27 cellular contexts compared by ENCODE assay signal in genomic region chr1:20705356-20705755, GRCh38. TPM values are rescaled to one million over a fixed set of nuclear protein-coding genes. Genes with fewer than 3 reads are reported as not detected.
DNase-seq lines count a peak whose midpoint lies in the region; ATAC-seq, FAIRE-seq and TF ChIP-seq lines count a peak whose summit lies in the region.
"Had no signal": no experiment of that assay in that cellular context is flagged by ENCODE, and none has a peak within 500 bp of the region (broad histone marks: within the 10 kb centered on the region; RNA-seq: fewer than 3 reads in every experiment).

No MANE protein-coding gene starts in this region.

- H3K27ac ChIP-seq in right lobe of liver: no peak overlapping the region
- no peak overlapping the region for H3K27ac ChIP-seq in HepG2 (ENCODE audit: extremely low read length, insufficient read depth, low read length)
- H3K27ac ChIP-seq: adrenal gland, brain microvascular endothelial cell, neutrophil, Peyer's patch, tibial artery had no signal

- no peak overlapping the region for H2AFZ ChIP-seq in HepG2 (ENCODE audit: low read length)

- DNase-seq in right lobe of liver (no peak), HepG2 (ENCODE audit: low spot score) (no peak), T-helper 17 cell (no peak), inferior parietal cortex (ENCODE audit: extremely low spot score) (peak; percentile 17), CD14-positive monocyte (ENCODE audit: low spot score) (no peak), mesenteric fat pad (ENCODE audit: low spot score) (no peak), mucosa of descending colon (no peak)
- DNase-seq: activated CD4-positive, alpha-beta T cell treated with anti-CD3 and anti-CD28 coated beads for 4 hours; activated CD8-positive, alpha-beta T cell treated with anti-CD3 and anti-CD28 coated beads, Interleukin-2, amount 10 ng/mL, durations not matched to agents 7 days and 5 days; activated naive CD4-positive, alpha-beta T cell treated with anti-CD3 and anti-CD28 coated beads, Interleukin-2, amount 10 ng/mL, durations not matched to agents 7 days and 5 days; adrenal gland; BE2C; brain microvascular endothelial cell; DMS53; H7; left colon; mammary epithelial cell; NCI-H146; NCI-H526; Peyer's patch; SHP77 treated with DMSO at 0.1 percent for 48 hours; stimulated activated CD4-positive, alpha-beta T cell treated with anti-CD3 and anti-CD28 coated beads, Interleukin-4, amount 100 ng/mL, for 4 hours; tibial artery had no signal

- H3K4me3 ChIP-seq in right lobe of liver (no peak overlapping the region), HepG2 (replicated peaks in 1 of 3; ENCODE audit: insufficient read depth in 1 of 3, low read depth in 2 of 3, low read length in 3 of 3) (no peak overlapping the region), mucosa of descending colon (no peak overlapping the region)
- H3K4me3 ChIP-seq: adrenal gland, Peyer's patch, tibial artery had no signal

- no peaks in the 10 kb centered on the region for H3K36me3 ChIP-seq in right lobe of liver
- no peaks in the 10 kb centered on the region for H3K36me3 ChIP-seq in HepG2 (replicated peaks in 1 of 2; ENCODE audit: control insufficient read depth in 1 of 2, insufficient read depth in 2 of 2, low read length in 2 of 2)
- H3K36me3 ChIP-seq in mucosa of descending colon (ENCODE audit: low read depth): no peaks in the 10 kb centered on the region
- H3K36me3 ChIP-seq: adrenal gland, BE2C, brain microvascular endothelial cell, neutrophil, Peyer's patch, tibial artery had no signal

- no peak for TF ChIP-seq EP300 in HepG2 (IDR thresholded peaks at IDR 0.05; ENCODE audit: low read depth in 2 of 2, low read length in 2 of 2)
- TF ChIP-seq EP300 in HepG2 (CRISPR knock-in tag; IDR thresholded peaks at IDR 0.05; ENCODE audit: borderline replicate concordance): no peak

- no TSS peak for BruUV-seq in HepG2 (replicated peaks; lab: Mats Ljungman, UMichigan)

- intact Hi-C loops in right lobe of liver (cut with DNase I) (no loop called here), HepG2 (cut with micrococcal nuclease; ENCODE audit: unreplicated experiment) (no loop called here), CD14-positive monocyte (cut with micrococcal nuclease) (no loop called here), mucosa of descending colon (cut with DNase I, micrococcal nuclease) (no loop called here)

- CTCF ChIA-PET in HepG2 (lab: Yijun Ruan, JAX; ENCODE audit: low intra/inter-chr PET ratio, low total read pairs): no interaction called here

- no peak overlapping the region for H3K4me3 Mint-ChIP-seq in T-helper 17 cell
- no peak overlapping the region for H3K4me3 Mint-ChIP-seq in CD14-positive monocyte
- H3K4me3 Mint-ChIP-seq: activated CD8-positive, alpha-beta T cell treated with anti-CD3 and anti-CD28 coated beads, Interleukin-2, amount 10 ng/mL, durations not matched to agents 7 days and 5 days; activated naive CD4-positive, alpha-beta T cell treated with anti-CD3 and anti-CD28 coated beads, Interleukin-2, amount 10 ng/mL, durations not matched to agents 7 days and 5 days had no signal

- TF ChIP-seq CTCF in right lobe of liver (IDR thresholded peaks at IDR 0.05) (no peak), HepG2 (CRISPR knock-in tag; IDR thresholded peaks at IDR 0.05) (no peak), CD14-positive monocyte (IDR thresholded peaks at IDR 0.05) (no peak), mucosa of descending colon (IDR thresholded peaks at IDR 0.05) (no peak)

- H3K4me1 ChIP-seq in right lobe of liver: no peaks in the 10 kb centered on the region
- H3K4me1 ChIP-seq in HepG2 (ENCODE audit: insufficient read depth, low read length): peaks cover 39% of the 10 kb centered on the region
- no peaks in the 10 kb centered on the region for H3K4me1 ChIP-seq in mucosa of descending colon (ENCODE audit: low read depth)
- H3K4me1 ChIP-seq: adrenal gland, BE2C, Peyer's patch, tibial artery had no signal

- H3K9me3 ChIP-seq in right lobe of liver: no peaks in the 10 kb centered on the region
- H3K9me3 ChIP-seq in HepG2 (ENCODE audit: low read length): no peaks in the 10 kb centered on the region
- H3K9me3 ChIP-seq in T-helper 17 cell (ENCODE audit: control insufficient read depth, low read length, poor library complexity, severe bottlenecking): no peaks in the 10 kb centered on the region
- H3K9me3 ChIP-seq in mucosa of descending colon: no peaks in the 10 kb centered on the region
- H3K9me3 ChIP-seq: adrenal gland, BE2C, neutrophil, Peyer's patch, tibial artery had no signal

- peaks cover 3% of the 10 kb centered on the region for H3K36me3 Mint-ChIP-seq in T-helper 17 cell (ENCODE audit: low read depth)
- no peaks in the 10 kb centered on the region for H3K36me3 Mint-ChIP-seq in CD14-positive monocyte
- H3K36me3 Mint-ChIP-seq: activated naive CD4-positive, alpha-beta T cell treated with anti-CD3 and anti-CD28 coated beads, Interleukin-2, amount 10 ng/mL, durations not matched to agents 7 days and 5 days had no signal

- no peak overlapping the region for H3K9ac ChIP-seq in HepG2 (ENCODE audit: insufficient read depth, low read depth, low read length)

- no peak for FAIRE-seq in HepG2 (lab: Jason Lieb, UNC)
- FAIRE-seq: GM12891 had no signal

- no peaks in the 10 kb centered on the region for H4K20me1 ChIP-seq in HepG2 (ENCODE audit: insufficient read depth, low read length)

- H3K79me2 ChIP-seq in HepG2 (ENCODE audit: insufficient read depth, low read length): no peaks in the 10 kb centered on the region

- no peak for TF ChIP-seq RAD21 in HepG2 (CRISPR knock-in tag; IDR thresholded peaks at IDR 0.05)

- peaks cover 9% of the 10 kb centered on the region for H3K27me3 Mint-ChIP-seq in T-helper 17 cell
- H3K27me3 Mint-ChIP-seq in CD14-positive monocyte (ENCODE audit: low read depth in 3 of 3): peaks cover 9 to 11% (median 10%) of the 10 kb centered on the region in 3 donors

- H3K27me3 ChIP-seq in right lobe of liver (no peaks in the 10 kb centered on the region), HepG2 (ENCODE audit: control insufficient read depth in 1 of 2, insufficient read depth in 2 of 2, low read length in 2 of 2) (0 out of 5 replicates have a peak, but pooled peaks cover 0 to 9% of the 10 kb centered on the region in 2 experiments)
- H3K27me3 ChIP-seq: adrenal gland, BE2C, brain microvascular endothelial cell, neutrophil, Peyer's patch had no signal

- H3K27ac Mint-ChIP-seq in T-helper 17 cell (no peak overlapping the region), CD14-positive monocyte (no peak overlapping the region)
- H3K27ac Mint-ChIP-seq: activated CD8-positive, alpha-beta T cell treated with anti-CD3 and anti-CD28 coated beads, Interleukin-2, amount 10 ng/mL, durations not matched to agents 7 days and 5 days; activated naive CD4-positive, alpha-beta T cell treated with anti-CD3 and anti-CD28 coated beads, Interleukin-2, amount 10 ng/mL, durations not matched to agents 7 days and 5 days had no signal

- H3K4me2 ChIP-seq in HepG2 (ENCODE audit: low read depth, low read length): no peak overlapping the region

- H3K4me1 Mint-ChIP-seq in T-helper 17 cell: peaks cover 2% of the 10 kb centered on the region
- H3K4me1 Mint-ChIP-seq in CD14-positive monocyte: no peaks in the 10 kb centered on the region
- H3K4me1 Mint-ChIP-seq: activated naive CD4-positive, alpha-beta T cell treated with anti-CD3 and anti-CD28 coated beads, Interleukin-2, amount 10 ng/mL, durations not matched to agents 7 days and 5 days had no signal

- peaks cover 0 to 2% (median 0%) of the 10 kb centered on the region in 7 donors for H3K9me3 Mint-ChIP-seq in CD14-positive monocyte
- H3K9me3 Mint-ChIP-seq: activated naive CD4-positive, alpha-beta T cell treated with anti-CD3 and anti-CD28 coated beads, Interleukin-2, amount 10 ng/mL, durations not matched to agents 7 days and 5 days had no signal

- no peak for TF ChIP-seq POLR2A in right lobe of liver (IDR thresholded peaks at IDR 0.05)
- no peak for TF ChIP-seq POLR2A in HepG2 (IDR thresholded peaks at IDR 0.05; ENCODE audit: insufficient read depth in 1 of 2, low read depth in 2 of 2, low read length in 2 of 2)

- 85% methylated on average over 10 of the region's 12 CpGs for WGBS in right lobe of liver (ENCODE audit: insufficient coverage, low coverage, low lambda C conversion rate, missing lambda C conversion rate)
- WGBS in HepG2 (ENCODE audit: low lambda C conversion rate): 76% methylated on average over 12 of the region's 12 CpGs

- POLR2A ChIA-PET in HepG2 (lab: Yijun Ruan, JAX): interaction anchor here (1.2 kb wide), 1 partner anchor 27 kb away, joined by 3 read pairs; the partner anchor contains the start of gene SH2D5

- in situ Hi-C loops in HepG2 (cut with HindIII; ENCODE audit: extremely low pct_ligation_motif_present, low pct_unique_long_range_greater_than_20kb): no loop called here

- ATAC-seq in right lobe of liver (peak in 3 of 4 donors; percentile 24 to 61 (median 31)), HepG2 (no peak), T-helper 17 cell (peak; percentile 36), mucosa of descending colon (no peak), GM18858 (IDR thresholded peaks at IDR 0.05; ENCODE audit: unreplicated experiment) (no peak)
- ATAC-seq: activated CD8-positive, alpha-beta T cell treated with anti-CD3 and anti-CD28 coated beads, Interleukin-2, amount 10 ng/mL, durations not matched to agents 7 days and 5 days; left colon; sciatic nerve had no signal

RNA-seq across cellular contexts. Expression of gene KIF17, which starts 12.5 kb away (rescaled TPM):
- total RNA-seq in right lobe of liver: 1 to 10 TPM; 1.0 to 3.2 (median 1.3) TPM
- 0.24 and 0.25 TPM in 2 replicates for total RNA-seq in HepG2 (2016; rRNA removed; fragmentation: Illumina TruSeq; extraction: Trizol)
- not detected in 2 replicates for total RNA-seq in HepG2 (2016; cell fraction: cytosol; rRNA removed; fragmentation: Illumina TruSeq; extraction: Trizol; ENCODE audit: low read depth)
- 0.13 and 0.27 TPM in 2 replicates for total RNA-seq in HepG2 (2016; cell fraction: insoluble cytoplasmic fraction; rRNA removed; fragmentation: Illumina TruSeq; extraction: Trizol)
- 0.34 TPM in 1 of 2 replicates, not detected in the other for total RNA-seq in HepG2 (2016; cell fraction: membrane; rRNA removed; fragmentation: Illumina TruSeq; extraction: Trizol)
- 0.16 TPM in 1 of 2 replicates, not detected in the other for total RNA-seq in HepG2 (2016; cell fraction: nucleus; rRNA removed; fragmentation: Illumina TruSeq; extraction: Trizol)
- 0.44 and 0.52 TPM in 2 replicates for polyA plus RNA-seq in HepG2 (2011; rRNA removed)
- 0.27 and 0.36 TPM in 2 replicates for polyA plus RNA-seq in HepG2 (2011; cell fraction: cytosol; rRNA removed)
- polyA plus RNA-seq in HepG2 (2011; cell fraction: nucleus; rRNA removed): 0.63 and 0.69 TPM in 2 replicates
- polyA plus RNA-seq in HepG2 (2012): 0.35 and 0.60 TPM in 2 replicates
- polyA plus RNA-seq in HepG2 (2016; cell fraction: cytosol; fragmentation: Illumina TruSeq; extraction: Trizol; ENCODE audit: low read depth): 0.11 and 0.24 TPM in 2 replicates
- polyA plus RNA-seq in HepG2 (2016; cell fraction: insoluble cytoplasmic fraction; fragmentation: Illumina TruSeq; extraction: Trizol; ENCODE audit: low read depth): 0.21 TPM in 1 of 2 replicates, not detected in the other
- polyA plus RNA-seq in HepG2 (2016; cell fraction: membrane; fragmentation: Illumina TruSeq; extraction: Trizol; ENCODE audit: low read depth): 0.14 and 0.47 TPM in 2 replicates
- polyA plus RNA-seq in HepG2 (2016; cell fraction: nucleus; fragmentation: Illumina TruSeq; extraction: Trizol; ENCODE audit: insufficient read depth, low read depth): 0.36 TPM in 1 of 2 replicates, not detected in the other
- 0.78 TPM in 1 of 2 replicates, not detected in the other for polyA minus RNA-seq in HepG2 (2011; rRNA and poly(A)+ RNA removed; ENCODE audit: low replicate concordance)
- not detected in 2 replicates for polyA minus RNA-seq in HepG2 (2011; cell fraction: cytosol; rRNA and poly(A)+ RNA removed)
- 0.52 and 0.62 TPM in 2 replicates for polyA minus RNA-seq in HepG2 (2011; cell fraction: nucleus; rRNA and poly(A)+ RNA removed)
- under 1 TPM in 1 of 2 donors, not detected in 1; 0.42 TPM for total RNA-seq in T-helper 17 cell
- polyA plus RNA-seq in CD14-positive monocyte: not detected
- 4.6 TPM for total RNA-seq in mesenteric fat pad
- total RNA-seq in mucosa of descending colon: under 1 TPM; 0.20 to 0.63 (median 0.53) TPM
- total RNA-seq: activated CD8-positive, alpha-beta T cell treated with anti-CD3 and anti-CD28 coated beads, Interleukin-2, amount 10 ng/mL, durations not matched to agents 7 days and 5 days had no signal

RNA-seq across cellular contexts. Expression of gene SH2D5, which starts 27.1 kb away (rescaled TPM):
- total RNA-seq in right lobe of liver: 1 to 10 TPM in 2 of 6 experiments, under 1 TPM in 1, not detected in 3; 0.80 to 1.8 (median 1.4) TPM
- 1.7 and 3.4 TPM in 2 replicates for total RNA-seq in HepG2 (2016; rRNA removed; fragmentation: Illumina TruSeq; extraction: Trizol)
- 0.20 and 0.26 TPM in 2 replicates for total RNA-seq in HepG2 (2016; cell fraction: cytosol; rRNA removed; fragmentation: Illumina TruSeq; extraction: Trizol; ENCODE audit: low read depth)
- 1.6 and 2.0 TPM in 2 replicates for total RNA-seq in HepG2 (2016; cell fraction: insoluble cytoplasmic fraction; rRNA removed; fragmentation: Illumina TruSeq; extraction: Trizol)
- 1.4 and 1.8 TPM in 2 replicates for total RNA-seq in HepG2 (2016; cell fraction: membrane; rRNA removed; fragmentation: Illumina TruSeq; extraction: Trizol)
- 1.8 and 2.2 TPM in 2 replicates for total RNA-seq in HepG2 (2016; cell fraction: nucleus; rRNA removed; fragmentation: Illumina TruSeq; extraction: Trizol)
- 1.2 and 1.4 TPM in 2 replicates for polyA plus RNA-seq in HepG2 (2011; rRNA removed)
- 0.87 and 0.92 TPM in 2 replicates for polyA plus RNA-seq in HepG2 (2011; cell fraction: cytosol; rRNA removed)
- polyA plus RNA-seq in HepG2 (2011; cell fraction: nucleus; rRNA removed): 7.0 and 10.0 TPM in 2 replicates
- polyA plus RNA-seq in HepG2 (2012): 0.94 and 1.8 TPM in 2 replicates
- 0.29 and 0.55 TPM in 2 replicates for polyA plus RNA-seq in HepG2 (2016; cell fraction: cytosol; fragmentation: Illumina TruSeq; extraction: Trizol; ENCODE audit: low read depth)
- 0.69 and 1.5 TPM in 2 replicates for polyA plus RNA-seq in HepG2 (2016; cell fraction: insoluble cytoplasmic fraction; fragmentation: Illumina TruSeq; extraction: Trizol; ENCODE audit: low read depth)
- 0.64 and 0.86 TPM in 2 replicates for polyA plus RNA-seq in HepG2 (2016; cell fraction: membrane; fragmentation: Illumina TruSeq; extraction: Trizol; ENCODE audit: low read depth)
- 4.8 and 5.7 TPM in 2 replicates for polyA plus RNA-seq in HepG2 (2016; cell fraction: nucleus; fragmentation: Illumina TruSeq; extraction: Trizol; ENCODE audit: insufficient read depth, low read depth)
- polyA minus RNA-seq in HepG2 (2011; rRNA and poly(A)+ RNA removed; ENCODE audit: low replicate concordance): 0.05 and 0.76 TPM in 2 replicates
- polyA minus RNA-seq in HepG2 (2011; cell fraction: cytosol; rRNA and poly(A)+ RNA removed): 0.40 and 1.4 TPM in 2 replicates
- polyA minus RNA-seq in HepG2 (2011; cell fraction: nucleus; rRNA and poly(A)+ RNA removed): 0.77 and 0.87 TPM in 2 replicates
- not detected for total RNA-seq in T-helper 17 cell
- not detected for polyA plus RNA-seq in CD14-positive monocyte
- 0.22 TPM for total RNA-seq in mesenteric fat pad
- total RNA-seq in mucosa of descending colon: under 1 TPM in 2 of 3 donors, not detected in 1; 0.07 to 0.09 TPM
- total RNA-seq: Peyer's patch, sciatic nerve had no signal

RNA-seq across cellular contexts. Expression of gene DDOST, which starts 44.2 kb away (rescaled TPM):
- total RNA-seq in right lobe of liver (100 to 1,000 TPM in 3 of 6 experiments, 10 to 100 TPM in 3; 53.0 to 132 (median 100) TPM), HepG2 (2016; rRNA removed; fragmentation: Illumina TruSeq; extraction: Trizol) (167 and 335 TPM in 2 replicates), T-helper 17 cell (100 to 1,000 TPM; 104 to 112 TPM), mesenteric fat pad (133 TPM), mucosa of descending colon (100 to 1,000 TPM; 103 to 263 (median 159) TPM)
- 55.5 and 58.3 TPM in 2 replicates for total RNA-seq in HepG2 (2016; cell fraction: cytosol; rRNA removed; fragmentation: Illumina TruSeq; extraction: Trizol; ENCODE audit: low read depth)
- 152 and 344 TPM in 2 replicates for total RNA-seq in HepG2 (2016; cell fraction: insoluble cytoplasmic fraction; rRNA removed; fragmentation: Illumina TruSeq; extraction: Trizol)
- total RNA-seq in HepG2 (2016; cell fraction: membrane; rRNA removed; fragmentation: Illumina TruSeq; extraction: Trizol): 109 and 116 TPM in 2 replicates
- 220 and 261 TPM in 2 replicates for total RNA-seq in HepG2 (2016; cell fraction: nucleus; rRNA removed; fragmentation: Illumina TruSeq; extraction: Trizol)
- polyA plus RNA-seq in HepG2 (2011; rRNA removed) (485 and 494 TPM in 2 replicates), CD14-positive monocyte (100 to 1,000 TPM; 241 to 245 TPM)
- 512 and 565 TPM in 2 replicates for polyA plus RNA-seq in HepG2 (2011; cell fraction: cytosol; rRNA removed)
- polyA plus RNA-seq in HepG2 (2011; cell fraction: nucleus; rRNA removed): 123 and 124 TPM in 2 replicates
- 190 and 241 TPM in 2 replicates for polyA plus RNA-seq in HepG2 (2012)
- polyA plus RNA-seq in HepG2 (2016; cell fraction: cytosol; fragmentation: Illumina TruSeq; extraction: Trizol; ENCODE audit: low read depth): 62.9 and 71.0 TPM in 2 replicates
- polyA plus RNA-seq in HepG2 (2016; cell fraction: insoluble cytoplasmic fraction; fragmentation: Illumina TruSeq; extraction: Trizol; ENCODE audit: low read depth): 137 and 148 TPM in 2 replicates
- 92.2 and 98.9 TPM in 2 replicates for polyA plus RNA-seq in HepG2 (2016; cell fraction: membrane; fragmentation: Illumina TruSeq; extraction: Trizol; ENCODE audit: low read depth)
- polyA plus RNA-seq in HepG2 (2016; cell fraction: nucleus; fragmentation: Illumina TruSeq; extraction: Trizol; ENCODE audit: insufficient read depth, low read depth): 331 and 354 TPM in 2 replicates
- 116 and 435 TPM in 2 replicates for polyA minus RNA-seq in HepG2 (2011; rRNA and poly(A)+ RNA removed; ENCODE audit: low replicate concordance)
- polyA minus RNA-seq in HepG2 (2011; cell fraction: cytosol; rRNA and poly(A)+ RNA removed): 152 TPM in 2 replicates
- 85.1 and 101 TPM in 2 replicates for polyA minus RNA-seq in HepG2 (2011; cell fraction: nucleus; rRNA and poly(A)+ RNA removed)

Comparison
In these comparisons a context has a peak if more than half of its experiments do, and no peak if none do; other contexts are left out.
1. ATAC-seq: peak in right lobe of liver (3 of 4) and T-helper 17 cell (single experiment); none in HepG2 (single experiment), mucosa of descending colon (single experiment) and GM18858 (single experiment).